Comparison of ENCODE assay signal across 18 cellular contexts in the genomic region with DNA sequence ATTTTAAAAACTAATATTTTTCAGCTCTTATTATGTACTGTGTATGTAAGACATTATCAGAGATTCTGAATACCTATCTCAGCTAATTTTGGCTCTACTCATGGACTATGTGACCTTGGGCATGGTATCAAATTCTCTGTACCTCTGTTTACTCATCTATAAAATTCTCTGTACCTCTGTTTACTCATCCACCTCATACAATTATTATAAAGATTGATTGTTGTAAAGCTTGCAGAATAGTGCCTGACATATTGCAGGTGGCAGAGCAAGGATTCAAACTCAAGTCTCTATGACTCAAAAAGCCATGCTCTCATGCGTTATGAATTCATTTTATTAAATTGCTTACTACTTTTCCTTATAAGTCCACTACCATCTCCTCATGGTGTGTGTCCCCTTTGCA.
"Had no signal": no experiment of that assay in that cellular context is flagged by ENCODE, and none has a peak within 500 bp of the region (broad histone marks: within the 10 kb centered on the region; RNA-seq: fewer than 3 reads in every experiment).

No MANE protein-coding gene starts in this region.

- ATAC-seq: activated naive CD4-positive, alpha-beta T cell treated with anti-CD3 and anti-CD28 coated beads, Interleukin-2, amount 50 U/mL, for 72 hours; lower lobe of right lung; natural killer cell; psoas muscle; right cardiac atrium; stimulated activated naive CD8-positive, alpha-beta T cell treated with anti-CD3 and anti-CD28 coated beads, Interleukin-15, amount 100 ng/mL, for 72 hours had no signal

- H3K9me3 Mint-ChIP-seq: stimulated activated naive CD8-positive, alpha-beta T cell treated with anti-CD3 and anti-CD28 coated beads, Interleukin-15, amount 100 ng/mL, for 72 hours had no signal

- H3K36me3 Mint-ChIP-seq: activated naive CD4-positive, alpha-beta T cell treated with anti-CD3 and anti-CD28 coated beads, Interleukin-2, amount 50 U/mL, for 72 hours; natural killer cell had no signal

- H3K27ac Mint-ChIP-seq: activated naive CD4-positive, alpha-beta T cell treated with anti-CD3 and anti-CD28 coated beads, Interleukin-2, amount 50 U/mL, for 72 hours; natural killer cell; stimulated activated naive CD8-positive, alpha-beta T cell treated with anti-CD3 and anti-CD28 coated beads, Interleukin-15, amount 100 ng/mL, for 72 hours had no signal

- H3K27me3 Mint-ChIP-seq: stimulated activated naive CD8-positive, alpha-beta T cell treated with anti-CD3 and anti-CD28 coated beads, Interleukin-15, amount 100 ng/mL, for 72 hours had no signal

- H3K4me3 Mint-ChIP-seq: natural killer cell; stimulated activated naive CD8-positive, alpha-beta T cell treated with anti-CD3 and anti-CD28 coated beads, Interleukin-15, amount 100 ng/mL, for 72 hours had no signal

- DNase-seq: activated CD4-positive, alpha-beta T cell treated with anti-CD3 and anti-CD28 coated beads, Interleukin-2, amount 50 U/mL, for 4 hours; activated gamma-delta T cell; cerebellar nuclear complex; cortex of kidney; erythroblast; foreskin melanocyte; glutamatergic neuron; hypothalamus; islet precursor cell; lower lobe of right lung; natural killer cell; ovary; psoas muscle; right cardiac atrium; stimulated activated naive CD8-positive, alpha-beta T cell treated with anti-CD3 and anti-CD28 coated beads, Interleukin-15, amount 100 ng/mL, for 72 hours; trophoblast cell; WERI-Rb-1 had no signal

- H3K4me1 Mint-ChIP-seq: natural killer cell; stimulated activated naive CD8-positive, alpha-beta T cell treated with anti-CD3 and anti-CD28 coated beads, Interleukin-15, amount 100 ng/mL, for 72 hours had no signal
